19 cellular contexts compared by ENCODE assay signal in the genomic region with DNA sequence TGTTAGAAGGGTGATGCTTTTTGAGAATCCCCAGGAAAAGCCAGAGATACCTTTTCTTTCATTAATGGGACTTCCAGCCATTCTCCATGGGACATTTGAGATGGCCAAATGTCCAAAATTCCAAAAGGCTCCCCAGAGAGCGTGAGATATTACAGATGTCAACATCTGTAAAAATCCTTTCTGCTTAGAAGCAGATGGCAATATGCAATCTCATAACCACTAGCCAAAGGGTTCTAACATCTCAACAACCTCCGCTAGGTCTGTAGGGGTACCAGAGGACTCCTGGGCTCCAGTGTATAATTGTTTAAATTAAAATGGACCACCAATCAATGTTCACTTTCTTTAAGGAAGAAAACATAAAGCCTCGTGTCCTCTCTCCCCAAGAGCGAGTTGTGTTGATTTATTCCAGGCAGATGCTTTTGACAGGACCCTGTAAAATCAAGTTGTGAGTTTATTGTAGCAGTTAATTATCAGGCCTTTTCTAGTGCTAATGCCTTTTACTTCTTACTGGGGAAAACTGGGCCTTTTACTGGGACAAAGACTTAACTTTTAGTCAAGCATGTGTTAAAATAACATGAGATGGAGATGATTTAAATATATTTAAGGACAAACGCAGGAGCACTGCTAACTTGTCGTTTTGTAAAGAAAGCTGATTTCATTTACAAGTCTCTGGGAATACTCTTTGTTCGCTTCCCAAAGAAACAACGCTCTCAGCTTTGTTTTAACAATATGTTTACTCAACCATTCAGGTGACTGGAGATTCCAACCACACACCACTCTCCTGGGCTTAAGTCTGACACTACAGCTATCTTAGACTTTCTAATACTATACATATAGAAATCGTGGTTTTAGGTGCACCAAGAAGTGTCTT. TPM values are rescaled to one million over a fixed set of nuclear protein-coding genes. Genes with fewer than 3 reads are reported as not detected.
DNase-seq lines count a peak whose midpoint lies in the region; ATAC-seq and TF ChIP-seq lines count a peak whose summit lies in the region.
"Had no signal": no experiment of that assay in that cellular context is flagged by ENCODE, and none has a peak within 500 bp of the region (broad histone marks: within the 10 kb centered on the region; RNA-seq: fewer than 3 reads in every experiment).

No MANE protein-coding gene starts in this region.

- CTCF ChIA-PET in CD4-positive, alpha-beta T cell (lab: Charles Lee), result no interaction called here
- CTCF ChIA-PET in WTC11 (lab: Charles Lee), result interaction anchor here (0.5 to 1.2 kb wide), 3 partner anchors 305 to 741 kb away, joined by 3 to 6 read pairs (median 5); no protein-coding TSS in a partner anchor

- H3K4me3 Mint-ChIP-seq in CD4-positive, alpha-beta T cell, result peak overlapping the region; percentile 46
- H3K4me3 Mint-ChIP-seq in WTC11, result peak overlapping the region; percentile 53
- H3K4me3 Mint-ChIP-seq: activated CD4-positive, alpha-beta T cell treated with anti-CD3 and anti-CD28 coated beads, Interleukin-2, amount 10 ng/mL, durations not matched to agents 7 days and 5 days had no signal

- H3K36me3 Mint-ChIP-seq in CD4-positive, alpha-beta T cell (ENCODE audit: low read depth), result no peaks in the 10 kb centered on the region
- H3K36me3 Mint-ChIP-seq in WTC11, result no peaks in the 10 kb centered on the region
- H3K36me3 Mint-ChIP-seq: naive thymus-derived CD8-positive, alpha-beta T cell had no signal

- no peak overlapping the region for H3K27ac ChIP-seq in CD4-positive, alpha-beta T cell (ENCODE audit: low read depth, low read length)
- H3K27ac ChIP-seq in iPS-18a (ENCODE audit: low read length) (no peak overlapping the region), ovary (no peak overlapping the region)
- H3K27ac ChIP-seq: BLaER1 treated with 17β-estradiol and CSF1 and Interleukin-3, amounts not matched to agents 10 nM and 100 nM; dorsolateral prefrontal cortex; KMS-11; testis had no signal

- peaks cover 67% of the 10 kb centered on the region for H3K27me3 ChIP-seq in CD4-positive, alpha-beta T cell (ENCODE audit: control insufficient read depth, insufficient read depth, low read length)
- H3K27me3 ChIP-seq in iPS-18a (ENCODE audit: control insufficient read depth, insufficient read depth, low read length), result peaks cover 57% of the 10 kb centered on the region
- H3K27me3 ChIP-seq in ovary, result no peaks in the 10 kb centered on the region
- H3K27me3 ChIP-seq: testis had no signal

- intact Hi-C loops in CD4-positive, alpha-beta T cell (cut with DNase I, micrococcal nuclease), result no loop called here
- intact Hi-C loops in ovary (cut with DNase I), result loop anchor here in 3 of 4 donors (10.0 kb wide), 2 partner anchors 122 to 382 kb away; no protein-coding TSS in a partner anchor

- H3K9me3 Mint-ChIP-seq in CD4-positive, alpha-beta T cell, result no peaks in the 10 kb centered on the region
- H3K9me3 Mint-ChIP-seq in WTC11, result no peaks in the 10 kb centered on the region
- H3K9me3 Mint-ChIP-seq: activated CD4-positive, alpha-beta T cell treated with anti-CD3 and anti-CD28 coated beads, Interleukin-2, amount 10 ng/mL, durations not matched to agents 7 days and 5 days; naive thymus-derived CD8-positive, alpha-beta T cell had no signal

- WGBS in ovary, 3 donors, result 64 to 77% (median 67%) methylated on average over 9 of the region's 9 CpGs

- H3K9me3 ChIP-seq in CD4-positive, alpha-beta T cell (ENCODE audit: control insufficient read depth, low read length), result no peaks in the 10 kb centered on the region
- H3K9me3 ChIP-seq in iPS-18a (ENCODE audit: control insufficient read depth, low read depth, low read length), result no peaks in the 10 kb centered on the region
- H3K9me3 ChIP-seq in ovary, result no peaks in the 10 kb centered on the region
- H3K9me3 ChIP-seq: BLaER1 treated with 17β-estradiol and CSF1 and Interleukin-3, amounts not matched to agents 10 nM and 100 nM; testis had no signal

- no peak overlapping the region for H3K9ac ChIP-seq in iPS-18a (ENCODE audit: low read length)
- H3K9ac ChIP-seq: BLaER1 treated with 17β-estradiol and CSF1 and Interleukin-3, amounts not matched to agents 10 nM and 100 nM; KMS-11 had no signal

- H3K4me3 ChIP-seq in iPS-18a (ENCODE audit: low read length), result peak overlapping the region; percentile 41
- H3K4me3 ChIP-seq in ovary, result peak overlapping the region; percentile 65
- H3K4me3 ChIP-seq: BLaER1 treated with 17β-estradiol and CSF1 and Interleukin-3, amounts not matched to agents 10 nM and 100 nM; dorsolateral prefrontal cortex; lung; testis had no signal

- H3K4me1 ChIP-seq in iPS-18a (ENCODE audit: control insufficient read depth, low read depth, low read length) (peaks cover 55% of the 10 kb centered on the region), ovary (ENCODE audit: insufficient read depth) (no peaks in the 10 kb centered on the region)

- no peak for ATAC-seq in CD4-positive, alpha-beta T cell (ENCODE audit: poor library complexity)
- ATAC-seq in WTC11 (no peak), GM19328 (IDR thresholded peaks at IDR 0.05; ENCODE audit: unreplicated experiment) (no peak)
- ATAC-seq: naive thymus-derived CD8-positive, alpha-beta T cell had no signal

- no peak overlapping the region for H3K27ac Mint-ChIP-seq in CD4-positive, alpha-beta T cell
- H3K27ac Mint-ChIP-seq in WTC11, result no peak overlapping the region
- H3K27ac Mint-ChIP-seq: activated CD4-positive, alpha-beta T cell treated with anti-CD3 and anti-CD28 coated beads, Interleukin-2, amount 10 ng/mL, durations not matched to agents 7 days and 5 days; naive thymus-derived CD8-positive, alpha-beta T cell had no signal

- H3K4me1 Mint-ChIP-seq in CD4-positive, alpha-beta T cell (ENCODE audit: low read depth), result peaks cover 7% of the 10 kb centered on the region
- peaks cover 57% of the 10 kb centered on the region for H3K4me1 Mint-ChIP-seq in WTC11

- peaks cover 69% of the 10 kb centered on the region for H3K27me3 Mint-ChIP-seq in CD4-positive, alpha-beta T cell
- peaks cover 66% of the 10 kb centered on the region for H3K27me3 Mint-ChIP-seq in WTC11 (ENCODE audit: low read depth)

- TF ChIP-seq POLR2A in ovary (IDR thresholded peaks at IDR 0.05), result no peak

- H3K36me3 ChIP-seq in iPS-18a (ENCODE audit: control insufficient read depth, low read depth, low read length) (no peaks in the 10 kb centered on the region), ovary (no peaks in the 10 kb centered on the region)
- H3K36me3 ChIP-seq: BLaER1 treated with 17β-estradiol and CSF1 and Interleukin-3, amounts not matched to agents 10 nM and 100 nM had no signal

- POLR2A ChIA-PET in CD4-positive, alpha-beta T cell (lab: Charles Lee), result no interaction called here
- POLR2A ChIA-PET in WTC11 (lab: Charles Lee), result no interaction called here

- no peak for DNase-seq in CD4-positive, alpha-beta T cell
- DNase-seq in WTC11 (ENCODE audit: low spot score) (no peak), ovary (no peak), NCI-H524 (lab: John Stamatoyannopoulos, UW) (no peak), NCI-H446 (lab: John Stamatoyannopoulos, UW) (no peak), SK-N-DZ (ENCODE audit: low spot score) (no peak)
- DNase-seq: activated CD4-positive, alpha-beta T cell treated with anti-CD3 and anti-CD28 coated beads, Interleukin-2, amount 10 ng/mL, durations not matched to agents 7 days and 5 days; central memory CD4-positive, alpha-beta T cell; dorsolateral prefrontal cortex; naive thymus-derived CD8-positive, alpha-beta T cell; NCI-H446 treated with DMSO at 0.1 percent for 48 hours; stimulated activated CD4-positive, alpha-beta T cell treated with anti-CD3 and anti-CD28 coated beads, Interleukin-15, amount 100 ng/mL, for 24 hours; T-helper 1 cell had no signal

- no peak for TF ChIP-seq EP300 in ovary (IDR thresholded peaks at IDR 0.05)

- no peak for TF ChIP-seq CTCF in CD4-positive, alpha-beta T cell (IDR thresholded peaks at IDR 0.05)
- no peak for TF ChIP-seq CTCF in WTC11 (IDR thresholded peaks at IDR 0.05)
- no peak for TF ChIP-seq CTCF in ovary (IDR thresholded peaks at IDR 0.05)

TF ChIP-seq in WTC11, 78 proteins besides CTCF, POLR2A, EP300 and RAD21 (continues in another document):
- no peak for TF ChIP-seq CBFB (CRISPR knock-in tag; IDR thresholded peaks at IDR 0.05; ENCODE audit: low read depth)
- TF ChIP-seq IRF2 (CRISPR knock-in tag; IDR thresholded peaks at IDR 0.05; ENCODE audit: borderline replicate concordance, low read depth), result no peak
- TF ChIP-seq NR1H2 (CRISPR knock-in tag; IDR thresholded peaks at IDR 0.05), result no peak
- TF ChIP-seq FOXP1 (CRISPR knock-in tag; IDR thresholded peaks at IDR 0.05; ENCODE audit: borderline replicate concordance), result no peak
- TF ChIP-seq, protein P1, sequence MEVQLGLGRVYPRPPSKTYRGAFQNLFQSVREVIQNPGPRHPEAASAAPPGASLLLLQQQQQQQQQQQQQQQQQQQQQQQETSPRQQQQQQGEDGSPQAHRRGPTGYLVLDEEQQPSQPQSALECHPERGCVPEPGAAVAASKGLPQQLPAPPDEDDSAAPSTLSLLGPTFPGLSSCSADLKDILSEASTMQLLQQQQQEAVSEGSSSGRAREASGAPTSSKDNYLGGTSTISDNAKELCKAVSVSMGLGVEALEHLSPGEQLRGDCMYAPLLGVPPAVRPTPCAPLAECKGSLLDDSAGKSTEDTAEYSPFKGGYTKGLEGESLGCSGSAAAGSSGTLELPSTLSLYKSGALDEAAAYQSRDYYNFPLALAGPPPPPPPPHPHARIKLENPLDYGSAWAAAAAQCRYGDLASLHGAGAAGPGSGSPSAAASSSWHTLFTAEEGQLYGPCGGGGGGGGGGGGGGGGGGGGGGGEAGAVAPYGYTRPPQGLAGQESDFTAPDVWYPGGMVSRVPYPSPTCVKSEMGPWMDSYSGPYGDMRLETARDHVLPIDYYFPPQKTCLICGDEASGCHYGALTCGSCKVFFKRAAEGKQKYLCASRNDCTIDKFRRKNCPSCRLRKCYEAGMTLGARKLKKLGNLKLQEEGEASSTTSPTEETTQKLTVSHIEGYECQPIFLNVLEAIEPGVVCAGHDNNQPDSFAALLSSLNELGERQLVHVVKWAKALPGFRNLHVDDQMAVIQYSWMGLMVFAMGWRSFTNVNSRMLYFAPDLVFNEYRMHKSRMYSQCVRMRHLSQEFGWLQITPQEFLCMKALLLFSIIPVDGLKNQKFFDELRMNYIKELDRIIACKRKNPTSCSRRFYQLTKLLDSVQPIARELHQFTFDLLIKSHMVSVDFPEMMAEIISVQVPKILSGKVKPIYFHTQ (CRISPR knock-in tag; IDR thresholded peaks at IDR 0.05), result no peak
- TF ChIP-seq ZMAT4 (CRISPR knock-in tag; IDR thresholded peaks at IDR 0.05), result no peak
- no peak for TF ChIP-seq ZNF232 (CRISPR knock-in tag; IDR thresholded peaks at IDR 0.05)
- TF ChIP-seq TEAD4 (CRISPR knock-in tag; IDR thresholded peaks at IDR 0.05), result no peak
- TF ChIP-seq PRRX2 (CRISPR knock-in tag; IDR thresholded peaks at IDR 0.05), result no peak

RNA-seq across cellular contexts. Expression of gene GAS1, which starts 4.7 kb away (rescaled TPM):
- under 1 TPM; 0.59 to 0.69 TPM for total RNA-seq in CD4-positive, alpha-beta T cell
- total RNA-seq in WTC11 (2021) (5.0 to 6.2 TPM (median 5.3 TPM) in 3 replicates), ovary (100 to 1,000 TPM in 2 of 7 donors, 10 to 100 TPM in 5; 41.6 to 251 (median 82.3) TPM)
- polyA plus RNA-seq in ovary, result 10 to 100 TPM; 30.9 to 71.4 TPM
- 3.0 and 4.3 TPM in 2 replicates for polyA plus RNA-seq in SK-N-DZ (2014; cell fraction: cytosol; rRNA removed)
- 2.7 and 3.0 TPM in 2 replicates for polyA plus RNA-seq in SK-N-DZ (2014; cell fraction: nucleus; rRNA removed)

Comparison
In these comparisons a context has a peak if more than half of its experiments do, and no peak if none do; other contexts are left out.
1. intact Hi-C loops: an anchor here in ovary (10.0 kb wide); none called in CD4-positive, alpha-beta T cell.